8 cellular contexts compared by ENCODE assay signal in genomic region chr4:128061566-128062536, GRCh38. TPM values are rescaled to one million over a fixed set of nuclear protein-coding genes. Genes with fewer than 3 reads are reported as not detected.
DNase-seq lines count a peak whose midpoint lies in the region; ATAC-seq, FAIRE-seq and TF ChIP-seq lines count a peak whose summit lies in the region.

No MANE protein-coding gene starts in this region.

- no peak overlapping the region for H3K4ac ChIP-seq in H1 (replicated peaks; ENCODE audit: insufficient read length, low read depth, low read length)

- no peak overlapping the region for H4K91ac ChIP-seq in H1 (replicated peaks; ENCODE audit: insufficient read length, low read length)

- peak overlapping the region; percentile 82 to 97 (median 94) for H3K4me3 ChIP-seq in BLaER1 treated with 17β-estradiol and CSF1 and Interleukin-3, amounts not matched to agents 10 nM and 100 nM
- H3K4me3 ChIP-seq in H1 (ENCODE audit: extremely low read depth in 1 of 4, insufficient read depth in 2 of 4, low read depth in 3 of 4, low read length in 4 of 4) (peak overlapping the region; percentile 59 to 81 (median 76)), mesodermal cell (ENCODE audit: extremely low read depth, insufficient read depth, low read length, poor library complexity, severe bottlenecking) (peak overlapping the region; percentile 71)

- no peak overlapping the region for H2BK20ac ChIP-seq in H1 (ENCODE audit: low read length)

- peak; percentile 28 for ATAC-seq in HG03378 (IDR thresholded peaks at IDR 0.05; ENCODE audit: unreplicated experiment)

- no peak overlapping the region for H4K5ac ChIP-seq in H1 (ENCODE audit: insufficient read length, low read depth, low read length)

- H2AK5ac ChIP-seq in H1 (ENCODE audit: low read depth, low read length), result no peak overlapping the region

- peak; percentile 31 for DNase-seq in GM19240 (ENCODE audit: insufficient read length, low spot score)
- peak; percentile 83 for DNase-seq in NCI-H748 (lab: John Stamatoyannopoulos, UW; ENCODE audit: unreplicated experiment)
- DNase-seq in activated CD8-positive, alpha-beta memory T cell treated with anti-CD3 and anti-CD28 coated beads for 48 hours (ENCODE audit: low read depth in 2 of 3, low spot score in 2 of 3), result peak; percentile 24 to 43 (median 40)
- DNase-seq in H1 (ENCODE audit: low read depth in 1 of 2, low spot score in 2 of 2), result peak in 1 of 2 experiments; percentile 78
- peak; percentile 2 for DNase-seq in stimulated activated CD8-positive, alpha-beta memory T cell treated with anti-CD3 and anti-CD28 coated beads, Interleukin-15, amount 100 ng/mL, for 1 hour (ENCODE audit: low read depth)

- no peak overlapping the region for H2AFZ ChIP-seq in H1 (ENCODE audit: low read length)

- POLR2A ChIA-PET in H1 (lab: Charles Lee; ENCODE audit: partially characterized antibody), result interaction anchor here (0.6 to 4.5 kb wide), 13 partner anchors 8 to 226 kb away, joined by 3 to 40 read pairs (median 4); partner anchors contain the start of genes ABHD18, MFSD8, PGRMC2 and PLK4

- no peaks in the 10 kb centered on the region; the same call in 1 of the 2 replicates for H3K23me2 ChIP-seq in H1 (ENCODE audit: low read depth, low read length)

- no peak for TF ChIP-seq CTCF in H1 (IDR thresholded peaks at IDR 0.05; ENCODE audit: control extremely low read depth in 1 of 3, insufficient read depth in 1 of 3, low read depth in 1 of 3, low read length in 3 of 3)

- peaks cover 14 to 25% (median 21%) of the 10 kb centered on the region in 10 experiments; a peak in 19 of 20 replicates for H3K4me1 ChIP-seq in BLaER1 treated with 17β-estradiol and CSF1 and Interleukin-3, amounts not matched to agents 10 nM and 100 nM
- peaks cover 0 to 6% (median 0%) of the 10 kb centered on the region in 4 experiments; a peak in 3 of 7 replicates for H3K4me1 ChIP-seq in H1 (replicated peaks in 1 of 4; ENCODE audit: control insufficient read depth in 3 of 4, insufficient read depth in 4 of 4, low read length in 3 of 4)
- H3K4me1 ChIP-seq in mesodermal cell (ENCODE audit: control insufficient read depth, insufficient read depth, low read length, poor library complexity, severe bottlenecking), result peaks cover 6% of the 10 kb centered on the region

- whole genome bisulfite sequencing in H1 (ENCODE audit: extremely low coverage in 1 of 2, insufficient coverage in 1 of 2, insufficient read length in 1 of 2, insufficient replicate concordance in 2 of 2, low coverage in 1 of 2, low lambda C conversion rate in 2 of 2, missing lambda C conversion rate in 1 of 2), 2 experiments, result 1% methylated on average over 74 of the region's 101 CpGs; no CpG with 5 or more reads in 1 of the 2 experiments
- WGBS in mesodermal cell (ENCODE audit: insufficient coverage in 2 of 2), 2 experiments, result 0 to 1% methylated on average over 77 to 79 of the region's 101 CpGs

- H3K23ac ChIP-seq in H1 (ENCODE audit: insufficient read length), result no peak overlapping the region

- H3K9ac ChIP-seq in BLaER1 treated with 17β-estradiol and CSF1 and Interleukin-3, amounts not matched to agents 10 nM and 100 nM, result peak overlapping the region; percentile 90 to 99 (median 98)
- peak overlapping the region; percentile 30 to 95 (median 92); a peak in 6 of 7 replicates for H3K9ac ChIP-seq in H1 (replicated peaks in 1 of 4; ENCODE audit: extremely low read depth in 1 of 4, low read depth in 3 of 4, low read length in 3 of 4)

- H3K27ac ChIP-seq in BLaER1 treated with 17β-estradiol and CSF1 and Interleukin-3, amounts not matched to agents 10 nM and 100 nM, result peak overlapping the region; percentile 92 to 99 (median 96)
- peak overlapping the region; percentile 96; the same call in 1 of the 2 replicates for H3K27ac ChIP-seq in H1 (ENCODE audit: low read depth, low read length)
- peak overlapping the region; percentile 91 for H3K27ac ChIP-seq in mesodermal cell (ENCODE audit: low read depth, low read length, severe bottlenecking)

- H3K27me3 ChIP-seq in BLaER1 treated with 17β-estradiol and CSF1 and Interleukin-3, amounts not matched to agents 10 nM and 100 nM, result no peaks in the 10 kb centered on the region
- no peaks in the 10 kb centered on the region for H3K27me3 ChIP-seq in H1 (replicated peaks in 1 of 4; ENCODE audit: control insufficient read depth in 3 of 4, extremely low read depth in 1 of 4, insufficient read depth in 3 of 4, low read length in 3 of 4)

- H3K79me2 ChIP-seq in H1 (ENCODE audit: control insufficient read depth in 1 of 2, insufficient read depth in 2 of 2, low read length in 2 of 2), result peaks cover 14 to 44% of the 10 kb centered on the region in 2 experiments; a peak in 3 of 4 replicates

- H4K8ac ChIP-seq in H1 (ENCODE audit: extremely low read depth, insufficient read depth, low read length), result peak overlapping the region; percentile 89; the same call in 1 of the 2 replicates

- peak overlapping the region; percentile 75 to 97 (median 93) for H3K4me2 ChIP-seq in BLaER1 treated with 17β-estradiol and CSF1 and Interleukin-3, amounts not matched to agents 10 nM and 100 nM
- peak overlapping the region; percentile 91 to 92 for H3K4me2 ChIP-seq in H1 (ENCODE audit: insufficient read depth in 1 of 2, low read depth in 2 of 2, low read length in 2 of 2)

- peaks cover 0 to 6% (median 0%) of the 10 kb centered on the region in 11 experiments; a peak in 3 of 22 replicates for H3K9me3 ChIP-seq in BLaER1 treated with 17β-estradiol and CSF1 and Interleukin-3, amounts not matched to agents 10 nM and 100 nM (replicated peaks in 1 of 11)
- H3K9me3 ChIP-seq in H1 (ENCODE audit: insufficient read depth in 2 of 2, low read depth in 1 of 2, low read length in 1 of 2) (no peaks in the 10 kb centered on the region), mesodermal cell (ENCODE audit: control insufficient read depth, low read length) (no peaks in the 10 kb centered on the region)

- peak in 1 of 2 experiments; percentile 27; a peak in 1 of 3 replicates for TF ChIP-seq POLR2A in H1 (IDR thresholded peaks at IDR 0.05; ENCODE audit: control extremely low read depth in 1 of 2, low read depth in 2 of 2, low read length in 2 of 2)

- no peak overlapping the region for H2BK5ac ChIP-seq in H1 (ENCODE audit: low read depth, low read length)

- peaks cover 0 to 54% (median 30%) of the 10 kb centered on the region in 11 experiments; a peak in 14 of 22 replicates for H4K20me1 ChIP-seq in BLaER1 treated with 17β-estradiol and CSF1 and Interleukin-3, amounts not matched to agents 10 nM and 100 nM
- peaks cover 2 to 5% of the 10 kb centered on the region in 2 experiments for H4K20me1 ChIP-seq in H1 (replicated peaks in 1 of 2; ENCODE audit: control insufficient read depth in 1 of 2, insufficient read depth in 2 of 2, low read length in 2 of 2)

- CTCF ChIA-PET in H1 (lab: Charles Lee; ENCODE audit: partially characterized antibody), result interaction anchor here (0.6 kb wide), 1 partner anchor 41 kb away, joined by 3 read pairs; no protein-coding TSS in a partner anchor

- no peak overlapping the region for H2BK12ac ChIP-seq in H1 (ENCODE audit: low read depth, low read length)

- peak in 1 of 2 experiments; percentile 17; a peak in 1 of 4 replicates for TF ChIP-seq RAD21 in H1 (IDR thresholded peaks at IDR 0.05 in 1 of 2, conservative IDR thresholded peaks at IDR 0.05 in 1 of 2; ENCODE audit: low read depth in 2 of 2, low read length in 2 of 2)

- no peak overlapping the region for H2BK15ac ChIP-seq in H1 (ENCODE audit: low read length)

- no peak overlapping the region for H3K56ac ChIP-seq in H1 (replicated peaks; ENCODE audit: insufficient read length, low read depth, low read length)

- no peak for FAIRE-seq in H1 (lab: Jason Lieb, UNC)

- no peak overlapping the region for H2BK120ac ChIP-seq in H1 (replicated peaks; ENCODE audit: low read depth, low read length)

- H3K14ac ChIP-seq in H1 (ENCODE audit: insufficient read length), result no peak overlapping the region

- no peak overlapping the region for H3K18ac ChIP-seq in H1 (ENCODE audit: extremely low read depth, low read length)

- no peaks in the 10 kb centered on the region for H3K79me1 ChIP-seq in H1 (ENCODE audit: low read depth, low read length)

- TF ChIP-seq EP300 in H1 (IDR thresholded peaks at IDR 0.05; ENCODE audit: borderline replicate concordance in 1 of 2, low read depth in 2 of 2, low read length in 2 of 2), result 0 out of 3 replicates have a peak, but pooled peaks of 1 of the 2 experiments have one; percentile 6

- H3K36me3 ChIP-seq in BLaER1 treated with 17β-estradiol and CSF1 and Interleukin-3, amounts not matched to agents 10 nM and 100 nM, result peaks cover 0 to 5% (median 0%) of the 10 kb centered on the region in 11 experiments; a peak in 3 of 22 replicates
- no peaks in the 10 kb centered on the region for H3K36me3 ChIP-seq in H1 (ENCODE audit: control insufficient read depth in 2 of 4, insufficient read depth in 4 of 4, low read length in 3 of 4)
- H3K36me3 ChIP-seq in mesodermal cell (ENCODE audit: control insufficient read depth, insufficient read depth, low read length), result no peaks in the 10 kb centered on the region

TF ChIP-seq in H1, 55 proteins besides CTCF, POLR2A, EP300 and RAD21 (continues in another document):
- TF ChIP-seq SIRT6 (IDR thresholded peaks at IDR 0.05; ENCODE audit: low read length) (no peak), SAP30 (IDR thresholded peaks at IDR 0.05; ENCODE audit: insufficient read depth, insufficient replicate concordance, low read length) (peak; percentile 59), RFX5 (IDR thresholded peaks at IDR 0.05; ENCODE audit: borderline replicate concordance, low read depth, low read length) (no peak), ATF3 (IDR thresholded peaks at IDR 0.05; ENCODE audit: insufficient read depth, low read depth, low read length) (no peak), CTBP2 (IDR thresholded peaks at IDR 0.05; ENCODE audit: borderline replicate concordance, insufficient read depth, insufficient read length, low read length) (no peak), EZH2 (IDR thresholded peaks at IDR 0.05; ENCODE audit: low read depth, low read length, severe bottlenecking) (no peak), CEBPB (IDR thresholded peaks at IDR 0.05; ENCODE audit: low read depth, low read length) (no peak)

RNA-seq across cellular contexts. Expression of gene LARP1B, which starts 0.7 kb away (rescaled TPM):
- 44.8 and 47.0 TPM in 2 replicates for total RNA-seq in H1 (2021; fragmentation: NEBNext Ultra II Directional; extraction: Animal tissue kit (Norgen Biotek cat#: 25700))
- 5.4 and 10.6 TPM in 2 replicates for polyA plus RNA-seq in H1 (2011; rRNA removed)
- 17.3 TPM for polyA plus RNA-seq in H1 (2011; cell fraction: cytosol; rRNA removed)
- 6.9 TPM for polyA plus RNA-seq in H1 (2011; cell fraction: nucleus; rRNA removed)
- 18.1 to 31.0 TPM (median 19.6 TPM) in 4 replicates for polyA plus RNA-seq in H1 (2012, experiment 1 of 2)
- polyA plus RNA-seq in H1 (2012, experiment 2 of 2), result 3.2 TPM
- polyA plus RNA-seq in H1 (2013, experiment 1 of 2), result 31.6 TPM
- polyA plus RNA-seq in H1 (2013, experiment 2 of 2), result 31.1 TPM
- 10.4 and 13.3 TPM in 2 replicates for polyA minus RNA-seq in H1 (2011; rRNA and poly(A)+ RNA removed)
- 15.7 TPM for polyA minus RNA-seq in H1 (2011; cell fraction: cytosol; rRNA and poly(A)+ RNA removed)
- 32.7 TPM for polyA minus RNA-seq in H1 (2011; cell fraction: nucleus; rRNA and poly(A)+ RNA removed)
- polyA plus RNA-seq in mesodermal cell (2013, experiment 1 of 2), result 11.4 TPM
- polyA plus RNA-seq in mesodermal cell (2013, experiment 2 of 2), result 14.0 TPM
